24 cellular contexts compared by ENCODE assay signal in the genomic region with DNA sequence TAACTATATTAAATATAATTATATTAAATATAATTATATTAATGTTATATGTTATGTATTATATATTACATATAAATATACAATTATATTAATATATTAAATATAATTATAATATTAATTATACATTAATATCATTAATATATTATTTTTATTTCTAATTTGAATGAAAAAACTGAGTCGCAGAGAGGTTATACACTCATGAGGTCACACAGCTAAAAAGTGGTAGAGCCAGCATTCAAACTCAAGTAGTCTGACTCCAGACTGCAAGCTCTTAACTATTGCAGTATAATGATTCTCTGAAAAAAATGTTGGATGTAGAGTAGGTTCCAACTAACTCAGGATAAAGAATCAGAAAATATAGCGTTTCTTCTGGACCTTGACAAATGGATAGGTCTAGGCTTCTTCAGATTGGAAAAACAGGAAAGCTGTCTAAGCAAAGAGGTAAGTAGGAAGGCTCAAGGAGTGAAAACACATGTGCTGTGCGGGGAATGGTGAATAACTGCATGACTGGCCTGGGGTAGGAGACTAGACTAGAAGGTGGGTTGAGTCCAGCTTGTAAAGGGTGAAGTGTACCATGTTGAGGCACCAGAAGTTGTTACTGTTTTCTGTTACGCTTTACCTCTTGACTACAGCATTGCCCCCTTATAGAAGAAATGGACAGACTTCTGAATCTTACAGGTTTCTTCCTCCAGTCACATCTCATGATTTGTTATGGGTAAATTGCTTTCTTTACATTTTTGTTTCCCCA.
A peak's percentile ranks its signal among the peaks of the same experiment; 100 is the strongest.
DNase-seq lines count a peak whose midpoint lies in the region; ATAC-seq and TF ChIP-seq lines count a peak whose summit lies in the region.
"Had no signal": no experiment of that assay in that cellular context is flagged by ENCODE, and none has a peak within 500 bp of the region (broad histone marks: within the 10 kb centered on the region; RNA-seq: fewer than 3 reads in every experiment).

No MANE protein-coding gene starts in this region.

- H3K9me3 Mint-ChIP-seq in stimulated activated naive CD8-positive, alpha-beta T cell treated with anti-CD3 and anti-CD28 coated beads, Interleukin-15, amount 100 ng/mL, for 72 hours: no peaks in the 10 kb centered on the region
- H3K9me3 Mint-ChIP-seq in WTC11: no peaks in the 10 kb centered on the region
- H3K9me3 Mint-ChIP-seq: CD4-positive, alpha-beta memory T cell; HFFc6; T-cell had no signal

- H3K27ac Mint-ChIP-seq in stimulated activated naive CD8-positive, alpha-beta T cell treated with anti-CD3 and anti-CD28 coated beads, Interleukin-15, amount 100 ng/mL, for 72 hours: no peak overlapping the region
- H3K27ac Mint-ChIP-seq in WTC11: no peak overlapping the region
- H3K27ac Mint-ChIP-seq: CD4-positive, alpha-beta memory T cell; HFFc6; T-cell had no signal

- DNase-seq in NCI-H748 (lab: John Stamatoyannopoulos, UW; ENCODE audit: unreplicated experiment) (peak; percentile 32), NCI-H748 treated with DMSO at 0.1 percent for 48 hours (lab: John Stamatoyannopoulos, UW) (no peak), WTC11 (ENCODE audit: low spot score) (no peak), iPS-NIHi7 (ENCODE audit: extremely low spot score) (no peak), DMS53 treated with DMSO at 0.1 percent for 48 hours (lab: John Stamatoyannopoulos, UW; ENCODE audit: unreplicated experiment) (no peak)
- DNase-seq in stimulated activated naive CD8-positive, alpha-beta T cell treated with anti-CD3 and anti-CD28 coated beads, Interleukin-15, amount 100 ng/mL, for 72 hours: no peak
- no peak for DNase-seq in stimulated activated naive CD8-positive, alpha-beta T cell treated with anti-CD3 and anti-CD28 coated beads, Interleukin-15, Interleukin-2, amounts not matched to agents 100 U/mL and 50 U/mL, for 24 hours
- DNase-seq: C1 segment of cervical spinal cord; CD4-positive, alpha-beta memory T cell; COR-L47; DMS53; GOT3; HFFc6; KG1; MG63; NCI-H1092; NCI-H1417 treated with DMSO at 0.1 percent for 48 hours; NCI-H1694 treated with DMSO at 0.1 percent for 48 hours; NCI-H2171 treated with DMSO at 0.1 percent for 48 hours; NCI-H526 treated with DMSO at 0.1 percent for 48 hours; NK-92 treated with Interleukin-12 subunit alpha and Interleukin-12 subunit beta, amount 100 ng/mL, for 24 hours; PC-9; T-cell had no signal

- H3K27me3 Mint-ChIP-seq in stimulated activated naive CD8-positive, alpha-beta T cell treated with anti-CD3 and anti-CD28 coated beads, Interleukin-15, amount 100 ng/mL, for 72 hours: no peaks in the 10 kb centered on the region
- H3K27me3 Mint-ChIP-seq in WTC11 (ENCODE audit: low read depth): no peaks in the 10 kb centered on the region
- H3K27me3 Mint-ChIP-seq: CD4-positive, alpha-beta memory T cell; T-cell had no signal

- peaks cover 18% of the 10 kb centered on the region for H3K4me1 Mint-ChIP-seq in stimulated activated naive CD8-positive, alpha-beta T cell treated with anti-CD3 and anti-CD28 coated beads, Interleukin-15, amount 100 ng/mL, for 72 hours
- peaks cover 10% of the 10 kb centered on the region for H3K4me1 Mint-ChIP-seq in WTC11

- no peak for TF ChIP-seq CTCF in WTC11 (IDR thresholded peaks at IDR 0.05)

- peaks cover 4% of the 10 kb centered on the region; the same call in 1 of the 2 replicates for H3K36me3 Mint-ChIP-seq in WTC11

- peak; percentile 54 for ATAC-seq in stimulated activated naive CD8-positive, alpha-beta T cell treated with anti-CD3 and anti-CD28 coated beads, Interleukin-15, amount 100 ng/mL, for 72 hours
- ATAC-seq in stimulated activated naive CD8-positive, alpha-beta T cell treated with anti-CD3 and anti-CD28 coated beads, Interleukin-15, Interleukin-2, amounts not matched to agents 100 U/mL and 50 U/mL, for 24 hours: no peak
- no peak for ATAC-seq in WTC11
- ATAC-seq: Right ventricle myocardium inferior, T-cell had no signal

- POLR2A ChIA-PET in WTC11 (lab: Charles Lee): no interaction called here

- H3K4me3 Mint-ChIP-seq in stimulated activated naive CD8-positive, alpha-beta T cell treated with anti-CD3 and anti-CD28 coated beads, Interleukin-15, amount 100 ng/mL, for 72 hours: no peak overlapping the region
- no peak overlapping the region for H3K4me3 Mint-ChIP-seq in WTC11
- H3K4me3 Mint-ChIP-seq: CD4-positive, alpha-beta memory T cell; HFFc6; T-cell had no signal

- CTCF ChIA-PET in WTC11 (lab: Charles Lee): interaction anchor here (1.7 kb wide), 1 partner anchor 79 kb away, joined by 9 read pairs; no protein-coding TSS in a partner anchor

TF ChIP-seq in WTC11, 78 proteins besides CTCF, POLR2A, EP300 and RAD21:
- TF ChIP-seq, protein P1, sequence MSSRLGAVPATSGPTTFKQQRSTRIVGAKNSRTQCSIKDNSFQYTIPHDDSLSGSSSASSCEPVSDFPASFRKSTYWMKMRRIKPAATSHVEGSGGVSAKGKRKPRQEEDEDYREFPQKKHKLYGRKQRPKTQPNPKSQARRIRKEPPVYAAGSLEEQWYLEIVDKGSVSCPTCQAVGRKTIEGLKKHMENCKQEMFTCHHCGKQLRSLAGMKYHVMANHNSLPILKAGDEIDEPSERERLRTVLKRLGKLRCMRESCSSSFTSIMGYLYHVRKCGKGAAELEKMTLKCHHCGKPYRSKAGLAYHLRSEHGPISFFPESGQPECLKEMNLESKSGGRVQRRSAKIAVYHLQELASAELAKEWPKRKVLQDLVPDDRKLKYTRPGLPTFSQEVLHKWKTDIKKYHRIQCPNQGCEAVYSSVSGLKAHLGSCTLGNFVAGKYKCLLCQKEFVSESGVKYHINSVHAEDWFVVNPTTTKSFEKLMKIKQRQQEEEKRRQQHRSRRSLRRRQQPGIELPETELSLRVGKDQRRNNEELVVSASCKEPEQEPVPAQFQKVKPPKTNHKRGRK (CRISPR knock-in tag; IDR thresholded peaks at IDR 0.05; ENCODE audit: borderline replicate concordance): no peak
- TF ChIP-seq HMGA2 (CRISPR knock-in tag; IDR thresholded peaks at IDR 0.05): peak; percentile 96
TF ChIP-seq in WTC11: peak in this region for 1.
